In the genomic region with DNA sequence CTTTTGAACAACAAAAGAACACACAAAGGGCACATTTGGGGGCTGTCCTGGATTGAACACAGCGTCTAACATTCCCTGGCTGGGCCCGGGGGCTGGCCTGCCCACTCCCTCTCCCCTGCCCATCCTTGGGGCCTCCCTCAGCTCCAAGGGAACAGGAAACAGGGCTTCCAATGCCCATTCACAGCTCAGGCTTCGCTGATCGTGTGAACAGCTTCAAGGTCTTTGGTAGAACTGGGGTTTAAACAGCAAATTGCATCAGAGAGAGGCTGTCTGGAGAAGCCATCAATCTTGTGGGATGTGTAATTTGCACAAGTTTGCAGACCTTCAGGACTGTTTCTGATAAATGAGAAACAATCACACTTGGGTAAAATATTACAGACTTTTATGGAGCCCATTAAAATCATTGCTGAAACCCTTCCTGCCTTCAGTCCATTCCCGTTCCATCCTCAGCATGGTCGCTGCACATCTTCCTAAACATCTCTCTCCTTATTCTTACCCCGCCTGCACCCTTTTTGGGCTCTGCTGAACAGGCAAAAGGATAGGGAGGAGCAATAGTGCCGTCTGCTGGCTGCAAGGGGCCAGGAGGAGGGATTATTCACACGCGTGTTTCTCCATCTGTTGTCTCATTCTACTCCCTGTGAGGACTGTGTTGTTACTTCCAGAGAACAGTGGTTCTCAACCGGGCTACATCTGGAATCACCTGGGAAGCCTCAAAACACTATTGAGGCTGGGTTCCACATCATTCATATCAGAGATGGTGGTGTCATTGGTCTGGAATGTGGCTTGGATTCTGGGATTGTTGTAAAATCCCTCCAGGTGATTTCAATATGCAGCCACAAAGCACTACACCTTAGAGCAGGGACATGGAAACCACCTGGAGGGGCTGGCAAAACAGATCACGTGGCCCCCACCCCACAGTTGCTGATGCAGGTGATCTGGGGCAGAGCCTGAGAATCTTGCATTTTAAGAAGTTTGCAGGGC, we compare ENCODE assay signal across 8 cellular contexts.
DNase-seq lines count a peak whose midpoint lies in the region; ATAC-seq, FAIRE-seq and TF ChIP-seq lines count a peak whose summit lies in the region.

No MANE protein-coding gene starts in this region.

- FAIRE-seq in GM12892 (lab: Jason Lieb, UNC): no peak

- intact Hi-C loops in ascending aorta (cut with DNase I): loop anchor here (5.0 kb wide), 1 partner anchor 114 kb away; the partner anchor contains the start of gene CLSTN2
- intact Hi-C loops in stomach (cut with DNase I; ENCODE audit: low total_unique reads): no loop called here

- peak; percentile 3 for DNase-seq in DMS114 treated with DMSO at 0.1 percent for 48 hours (lab: John Stamatoyannopoulos, UW; ENCODE audit: unreplicated experiment)
- DNase-seq in LNCaP clone FGC (ENCODE audit: low read depth): peak; percentile 7
- DNase-seq in ascending aorta (ENCODE audit: low spot score in 2 of 2): no peak
- DNase-seq in medulla oblongata (ENCODE audit: extremely low spot score): peak; percentile 77
- DNase-seq in GM12892 (ENCODE audit: insufficient read length): no peak
- no peak for DNase-seq in stomach

- H3K27ac ChIP-seq in ascending aorta (no peak overlapping the region), stomach (no peak overlapping the region)

- TF ChIP-seq EP300 in stomach (IDR thresholded peaks at IDR 0.05): no peak

- no peaks in the 10 kb centered on the region for H3K9me3 ChIP-seq in ascending aorta
- no peaks in the 10 kb centered on the region for H3K9me3 ChIP-seq in stomach

- 55 to 63% (median 57%) methylated on average over 12 of the region's 12 CpGs for WGBS in stomach, 5 donors

- H3K4me1 ChIP-seq in ascending aorta (no peaks in the 10 kb centered on the region), stomach (peaks cover 0 to 5% (median 0%) of the 10 kb centered on the region in 4 donors)

- ATAC-seq in HG02759 (IDR thresholded peaks at IDR 0.05; ENCODE audit: unreplicated experiment): no peak
- ATAC-seq in GM21526 (IDR thresholded peaks at IDR 0.05; ENCODE audit: low FRiP score, unreplicated experiment): no peak

- TF ChIP-seq POLR2A in GM12892 (IDR thresholded peaks at IDR 0.05; ENCODE audit: low read depth, low read length): no peak
- TF ChIP-seq POLR2A in stomach (IDR thresholded peaks at IDR 0.05): no peak

- no peak overlapping the region for H3K4me3 ChIP-seq in LNCaP clone FGC (ENCODE audit: low read depth, low read length)
- H3K4me3 ChIP-seq in ascending aorta: no peak overlapping the region
- H3K4me3 ChIP-seq in stomach: no peak overlapping the region

- H3K27me3 ChIP-seq in ascending aorta: no peaks in the 10 kb centered on the region
- no peaks in the 10 kb centered on the region for H3K27me3 ChIP-seq in stomach

- H3K36me3 ChIP-seq in ascending aorta (no peaks in the 10 kb centered on the region), stomach (no peaks in the 10 kb centered on the region)

- TF ChIP-seq CTCF in LNCaP clone FGC (IDR thresholded peaks at IDR 0.05; ENCODE audit: control insufficient read depth, extremely low read depth, insufficient read depth): peak; percentile 96
- TF ChIP-seq CTCF in ascending aorta (IDR thresholded peaks at IDR 0.05): peak in 2 of 3 experiments; percentile 11 to 23
- peak in 1 of 7 experiments; percentile 9 for TF ChIP-seq CTCF in stomach (IDR thresholded peaks at IDR 0.05)

Comparison
In these comparisons a context has a peak if more than half of its experiments do, and no peak if none do; other contexts are left out.
1. DNase-seq: peak in DMS114 treated with DMSO at 0.1 percent for 48 hours (single experiment), LNCaP clone FGC (single experiment) and medulla oblongata (single experiment); none in ascending aorta (0 of 2), GM12892 (single experiment) and stomach (single experiment).